ENCODE assay signal across 8 cellular contexts in the genomic region with DNA sequence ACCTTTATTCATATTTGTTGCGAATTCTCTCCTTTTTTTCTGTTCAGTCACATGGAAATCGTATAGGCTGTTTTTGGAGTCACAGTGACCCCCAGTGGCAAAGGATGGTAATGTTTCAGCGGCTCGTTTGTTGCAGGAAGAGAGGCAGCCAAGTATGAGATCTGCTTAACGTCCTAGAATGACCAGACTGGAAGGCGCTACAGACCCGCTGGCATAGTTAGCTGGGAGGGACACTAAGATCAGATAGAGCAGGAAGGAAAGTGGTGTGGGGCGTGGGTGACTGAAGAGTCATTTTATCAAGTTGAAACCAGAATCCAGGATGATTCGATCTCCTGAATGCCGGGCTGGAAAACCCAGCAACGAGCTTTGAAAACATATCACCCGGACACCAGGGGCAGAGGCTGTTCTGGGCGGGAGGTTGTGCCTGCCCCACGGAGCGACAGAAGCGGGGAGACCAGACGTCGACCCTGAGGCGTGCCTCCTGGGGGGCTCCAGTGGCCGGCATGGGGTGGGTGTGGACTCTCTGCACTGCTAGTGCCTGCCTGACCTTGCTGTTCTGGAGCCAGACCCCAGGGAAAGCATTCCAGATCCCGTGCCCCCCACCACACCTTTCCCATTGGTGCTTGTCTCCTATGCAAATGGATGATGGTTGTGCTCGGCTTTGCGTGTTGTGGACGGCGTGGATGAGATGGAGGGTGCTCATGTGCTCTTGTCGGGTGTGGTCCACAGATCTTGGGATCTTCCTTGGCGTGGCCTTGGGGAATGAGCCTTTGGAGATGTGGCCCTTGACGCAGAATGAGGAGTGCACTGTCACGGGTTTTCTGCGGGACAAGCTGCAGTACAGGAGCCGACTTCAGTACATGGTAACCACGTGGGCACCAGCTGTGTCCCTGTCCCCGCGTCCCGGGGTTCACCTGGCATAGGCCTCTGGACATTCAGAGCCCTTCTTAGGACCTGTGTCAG. TPM values are rescaled to one million over a fixed set of nuclear protein-coding genes. Genes with fewer than 3 reads are reported as not detected.
A peak's percentile ranks its signal among the peaks of the same experiment; 100 is the strongest.
DNase-seq lines count a peak whose midpoint lies in the region; ATAC-seq and FAIRE-seq lines count a peak whose summit lies in the region.

No MANE protein-coding gene starts in this region.

- no peaks in the 10 kb centered on the region for H3K9me3 Mint-ChIP-seq in activated CD8-positive, alpha-beta memory T cell treated with anti-CD3 and anti-CD28 coated beads, Interleukin-2, amount 10 ng/mL, durations not matched to agents 7 days and 5 days (ENCODE audit: low read depth)

- peak; percentile 78 for ATAC-seq in activated CD8-positive, alpha-beta memory T cell treated with anti-CD3 and anti-CD28 coated beads, Interleukin-2, amount 10 ng/mL, durations not matched to agents 7 days and 5 days
- ATAC-seq in GM19328 (IDR thresholded peaks at IDR 0.05; ENCODE audit: unreplicated experiment) = no peak

- peak; percentile 53 for DNase-seq in DMS53 treated with DMSO at 0.1 percent for 48 hours (lab: John Stamatoyannopoulos, UW; ENCODE audit: unreplicated experiment)
- peak; percentile 91 for DNase-seq in HK-2 (ENCODE audit: unreplicated experiment)
- DNase-seq in NOMO-1 treated with dmso at 0.1 percent for 144 hours (lab: John Stamatoyannopoulos, UW; ENCODE audit: unreplicated experiment) = peak; percentile 72
- DNase-seq in activated CD8-positive, alpha-beta memory T cell treated with anti-CD3 and anti-CD28 coated beads, Interleukin-2, amount 10 ng/mL, durations not matched to agents 7 days and 5 days = peak; percentile 88
- DNase-seq in midbrain (lab: John Stamatoyannopoulos, UW) = peak; percentile 88
- DNase-seq in stimulated activated CD8-positive, alpha-beta memory T cell treated with anti-CD3 and anti-CD28 coated beads, Interleukin-15, amount 100 ng/mL, for 48 hours (ENCODE audit: low read depth in 2 of 2) = peak; percentile 60 to 61

- CTCF ChIA-PET in activated CD8-positive, alpha-beta memory T cell treated with anti-CD3 and anti-CD28 coated beads, Interleukin-2, amount 10 ng/mL, durations not matched to agents 7 days and 5 days (lab: Charles Lee) = interaction anchor here (0.5 to 3.7 kb wide), 20 partner anchors 14 to 504 kb away, joined by 3 to 27 read pairs (median 4); no protein-coding TSS in a partner anchor

- peak overlapping the region; percentile 24 for H3K27ac Mint-ChIP-seq in activated CD8-positive, alpha-beta memory T cell treated with anti-CD3 and anti-CD28 coated beads, Interleukin-2, amount 10 ng/mL, durations not matched to agents 7 days and 5 days

- H3K27me3 Mint-ChIP-seq in activated CD8-positive, alpha-beta memory T cell treated with anti-CD3 and anti-CD28 coated beads, Interleukin-2, amount 10 ng/mL, durations not matched to agents 7 days and 5 days = no peaks in the 10 kb centered on the region

- H3K36me3 Mint-ChIP-seq in activated CD8-positive, alpha-beta memory T cell treated with anti-CD3 and anti-CD28 coated beads, Interleukin-2, amount 10 ng/mL, durations not matched to agents 7 days and 5 days = no peaks in the 10 kb centered on the region

- FAIRE-seq in endometrium (lab: Jason Lieb, UNC) = peak; percentile 95

- peak overlapping the region; percentile 35 for H3K4me3 Mint-ChIP-seq in activated CD8-positive, alpha-beta memory T cell treated with anti-CD3 and anti-CD28 coated beads, Interleukin-2, amount 10 ng/mL, durations not matched to agents 7 days and 5 days

- peaks cover 8% of the 10 kb centered on the region for H3K4me1 Mint-ChIP-seq in activated CD8-positive, alpha-beta memory T cell treated with anti-CD3 and anti-CD28 coated beads, Interleukin-2, amount 10 ng/mL, durations not matched to agents 7 days and 5 days

RNA-seq across cellular contexts. Expression of gene IL34, which starts 7.7 kb away (rescaled TPM):
- total RNA-seq in activated CD8-positive, alpha-beta memory T cell treated with anti-CD3 and anti-CD28 coated beads, Interleukin-2, amount 10 ng/mL, durations not matched to agents 7 days and 5 days = not detected

RNA-seq across cellular contexts. Expression of gene MTSS2, which starts 31.8 kb away (rescaled TPM):
- 1 to 10 TPM; 1.4 to 1.7 TPM for total RNA-seq in activated CD8-positive, alpha-beta memory T cell treated with anti-CD3 and anti-CD28 coated beads, Interleukin-2, amount 10 ng/mL, durations not matched to agents 7 days and 5 days
